13 cellular contexts compared by ENCODE assay signal in the genomic region with DNA sequence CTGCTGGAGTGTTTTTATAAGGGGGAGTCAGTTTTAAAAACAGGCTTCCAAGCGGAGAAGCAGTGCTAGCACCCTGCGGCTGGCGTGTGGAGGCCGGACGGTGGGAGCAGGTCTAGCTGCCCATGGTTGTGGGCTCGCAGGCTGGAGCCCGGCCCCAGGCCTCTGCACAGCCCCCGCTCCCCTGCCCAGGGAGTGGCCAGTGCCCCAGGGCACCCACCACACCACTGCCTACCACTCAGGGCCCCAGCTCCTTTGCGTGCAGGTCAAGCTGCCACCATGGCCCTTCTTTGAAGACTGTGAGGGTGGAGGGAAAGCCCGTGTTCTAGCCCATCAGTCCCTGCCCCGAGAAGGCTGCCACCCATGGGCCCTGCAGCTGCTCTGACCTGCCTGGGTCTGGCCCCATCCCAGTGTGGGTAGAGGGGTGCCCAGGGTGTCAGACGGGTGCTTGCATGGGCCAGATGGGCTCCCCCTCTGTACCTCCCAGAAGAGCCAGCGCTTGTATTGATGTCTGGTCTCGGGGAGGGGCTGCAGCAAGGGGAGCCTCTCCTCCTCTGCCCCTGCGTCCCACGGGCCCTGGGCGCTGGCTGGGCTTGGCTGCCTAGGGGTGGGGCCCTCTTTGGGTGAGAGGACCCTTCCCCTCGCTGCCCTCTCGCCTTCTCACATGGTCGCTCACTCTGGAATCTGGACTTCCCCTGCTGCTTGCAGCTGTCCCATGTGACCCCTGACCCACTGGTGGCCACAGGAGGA. TPM values are rescaled to one million over a fixed set of nuclear protein-coding genes. Genes with fewer than 3 reads are reported as not detected.
DNase-seq lines count a peak whose midpoint lies in the region; ATAC-seq and TF ChIP-seq lines count a peak whose summit lies in the region.
"Had no signal": no experiment of that assay in that cellular context is flagged by ENCODE, and none has a peak within 500 bp of the region (broad histone marks: within the 10 kb centered on the region; RNA-seq: fewer than 3 reads in every experiment).

No MANE protein-coding gene starts in this region.

- H3K27me3 ChIP-seq in mesenchymal stem cell (ENCODE audit: control insufficient read depth in 1 of 2, insufficient read depth in 1 of 2, low read length in 2 of 2) (no peaks in the 10 kb centered on the region), upper lobe of right lung (no peaks in the 10 kb centered on the region), WERI-Rb-1 (ENCODE audit: insufficient read depth, low read depth, severe bottlenecking) (no peaks in the 10 kb centered on the region)

- TF ChIP-seq CTCF in WTC11 (IDR thresholded peaks at IDR 0.05), result no peak
- TF ChIP-seq CTCF in upper lobe of right lung (IDR thresholded peaks at IDR 0.05), result no peak
- no peak for TF ChIP-seq CTCF in WERI-Rb-1 (IDR thresholded peaks at IDR 0.05; ENCODE audit: low read depth, low read length)

- peaks cover 10% of the 10 kb centered on the region for H3K79me1 ChIP-seq in mesenchymal stem cell (replicated peaks; ENCODE audit: low read length, poor library complexity, severe bottlenecking)

- H2BK12ac ChIP-seq in mesenchymal stem cell (ENCODE audit: low read length in 2 of 2), result no peak overlapping the region

- H3K27ac ChIP-seq in mesenchymal stem cell (ENCODE audit: low read length, poor library complexity, severe bottlenecking), result no peak overlapping the region
- H3K27ac ChIP-seq in upper lobe of right lung, result no peak overlapping the region
- H3K27ac ChIP-seq in WERI-Rb-1, result no peak overlapping the region
- H3K27ac ChIP-seq: epithelial cell of prostate had no signal

- H3K23ac ChIP-seq in mesenchymal stem cell (ENCODE audit: low read length in 2 of 2), result no peak overlapping the region

- peak overlapping the region; percentile 81 for H3K9ac ChIP-seq in mesenchymal stem cell (ENCODE audit: low read length)

- H3K36me3 Mint-ChIP-seq in WTC11, result no peaks in the 10 kb centered on the region; the same call in 1 of the 2 replicates

- no peak overlapping the region for H4K8ac ChIP-seq in mesenchymal stem cell (ENCODE audit: low read length)

- H2AFZ ChIP-seq in mesenchymal stem cell (ENCODE audit: low read depth, low read length), result no peak overlapping the region

- no peaks in the 10 kb centered on the region for H3K9me3 Mint-ChIP-seq in WTC11

- H3K4ac ChIP-seq in mesenchymal stem cell (ENCODE audit: low read depth in 1 of 2, low read length in 2 of 2), result no peak overlapping the region

- POLR2A ChIA-PET in WTC11 (lab: Charles Lee), result no interaction called here

- no peak overlapping the region for H3K14ac ChIP-seq in mesenchymal stem cell (ENCODE audit: low read length in 2 of 2)

- H3K27me3 Mint-ChIP-seq in WTC11 (ENCODE audit: low read depth), result no peaks in the 10 kb centered on the region

- ATAC-seq in Right ventricle myocardium superior (ENCODE audit: poor library complexity) (no peak), left ventricle myocardium superior (no peak), WTC11 (no peak), upper lobe of right lung (no peak), HG02642 (IDR thresholded peaks at IDR 0.05; ENCODE audit: poor library complexity, unreplicated experiment) (no peak)
- no peak for ATAC-seq in activated CD4-positive, CD25-positive, alpha-beta regulatory T cell treated with anti-CD3 and anti-CD28 coated beads, Interleukin-2, amount 50 U/mL, for 24 hours

- H2BK15ac ChIP-seq in mesenchymal stem cell (ENCODE audit: low read depth, poor library complexity, severe bottlenecking), result no peak overlapping the region

- intact Hi-C loops in Right ventricle myocardium superior (cut with DNase I), result no loop called here
- intact Hi-C loops in left ventricle myocardium superior (cut with micrococcal nuclease), result no loop called here
- intact Hi-C loops in upper lobe of right lung (cut with DNase I), result no loop called here

- no peak overlapping the region for H2BK5ac ChIP-seq in mesenchymal stem cell (ENCODE audit: low read depth, low read length, poor library complexity, severe bottlenecking)

- DNase-seq in Right ventricle myocardium superior (peak; percentile 38), left ventricle myocardium superior (no peak), WTC11 (ENCODE audit: low spot score) (no peak), mesenchymal stem cell (no peak), upper lobe of right lung (peak; percentile 62), WERI-Rb-1 (no peak)
- DNase-seq: KG1; NCI-H2107; stimulated activated CD8-positive, alpha-beta memory T cell treated with anti-CD3 and anti-CD28 coated beads, Interleukin-4, amount 100 ng/mL, for 48 hours had no signal

- H3K4me1 Mint-ChIP-seq in WTC11, result no peaks in the 10 kb centered on the region

- H3K4me1 ChIP-seq in mesenchymal stem cell (ENCODE audit: control insufficient read depth, insufficient read depth, low read depth, low read length) (peaks cover 32% of the 10 kb centered on the region), upper lobe of right lung (peaks cover 17% of the 10 kb centered on the region)

- CTCF ChIA-PET in WTC11 (lab: Charles Lee), result interaction anchor here (0.7 to 6.5 kb wide), 5 partner anchors 9 to 289 kb away, joined by 3 to 63 read pairs (median 3); partner anchors contain the start of gene HMOX2

- 0 out of 2 replicates have a peak overlapping the region, but pooled peaks have one; percentile 21 for H3K4me3 Mint-ChIP-seq in WTC11

- H3K4me2 ChIP-seq in mesenchymal stem cell (ENCODE audit: low read length, poor library complexity, severe bottlenecking), result no peak overlapping the region

- WGBS in mesenchymal stem cell, result 85% methylated on average over 19 of the region's 20 CpGs

- H2BK120ac ChIP-seq in mesenchymal stem cell (ENCODE audit: low read depth, low read length), result no peak overlapping the region

- H4K91ac ChIP-seq in mesenchymal stem cell (ENCODE audit: low read length), result no peak overlapping the region

- no peak overlapping the region for H3K18ac ChIP-seq in mesenchymal stem cell (ENCODE audit: low read depth in 1 of 2, low read length in 2 of 2)

- no peak overlapping the region for H2AK5ac ChIP-seq in mesenchymal stem cell (ENCODE audit: low read length, severe bottlenecking)

- peaks cover 31 to 69% of the 10 kb centered on the region in 2 experiments for H3K36me3 ChIP-seq in mesenchymal stem cell (ENCODE audit: control insufficient read depth in 1 of 2, insufficient read depth in 2 of 2, low read depth in 1 of 2, low read length in 2 of 2)
- H3K36me3 ChIP-seq in upper lobe of right lung, result peaks cover 28% of the 10 kb centered on the region
- peaks cover 33% of the 10 kb centered on the region for H3K36me3 ChIP-seq in WERI-Rb-1

- H3K27ac Mint-ChIP-seq in WTC11, result no peak overlapping the region

- H3K4me3 ChIP-seq in mesenchymal stem cell (ENCODE audit: insufficient read depth in 1 of 2, low read depth in 1 of 2, low read length in 2 of 2) (no peak overlapping the region), upper lobe of right lung (no peak overlapping the region), WERI-Rb-1 (ENCODE audit: low read depth, low read length) (no peak overlapping the region)

- H3K9me3 ChIP-seq in mesenchymal stem cell (ENCODE audit: control insufficient read depth, low read length), result no peaks in the 10 kb centered on the region
- H3K9me3 ChIP-seq in upper lobe of right lung, result no peaks in the 10 kb centered on the region
- no peaks in the 10 kb centered on the region for H3K9me3 ChIP-seq in WERI-Rb-1 (ENCODE audit: severe bottlenecking)

TF ChIP-seq in WTC11, 78 proteins besides CTCF, POLR2A, EP300 and RAD21:
- TF ChIP-seq, protein P1, sequence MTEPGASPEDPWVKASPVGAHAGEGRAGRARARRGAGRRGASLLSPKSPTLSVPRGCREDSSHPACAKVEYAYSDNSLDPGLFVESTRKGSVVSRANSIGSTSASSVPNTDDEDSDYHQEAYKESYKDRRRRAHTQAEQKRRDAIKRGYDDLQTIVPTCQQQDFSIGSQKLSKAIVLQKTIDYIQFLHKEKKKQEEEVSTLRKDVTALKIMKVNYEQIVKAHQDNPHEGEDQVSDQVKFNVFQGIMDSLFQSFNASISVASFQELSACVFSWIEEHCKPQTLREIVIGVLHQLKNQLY (CRISPR knock-in tag; IDR thresholded peaks at IDR 0.05), result no peak

RNA-seq across cellular contexts. Expression of gene NUDT16L1, which starts 1.5 kb away (rescaled TPM):
- total RNA-seq in Right ventricle myocardium superior (52.8 TPM), left ventricle myocardium superior (51.7 TPM), WTC11 (2021) (41.8 to 45.8 TPM (median 42.0 TPM) in 3 replicates), upper lobe of right lung (24.0 TPM)
- polyA plus RNA-seq in mesenchymal stem cell (2013, experiment 1 of 2), result 14.8 TPM
- polyA plus RNA-seq in mesenchymal stem cell (2013, experiment 2 of 2), result 16.2 TPM

RNA-seq across cellular contexts. Expression of gene ANKS3, which starts 42.2 kb away (rescaled TPM):
- total RNA-seq in Right ventricle myocardium superior (9.1 TPM), left ventricle myocardium superior (7.8 TPM), WTC11 (2021) (28.6 to 35.6 TPM (median 31.5 TPM) in 3 replicates), upper lobe of right lung (20.6 TPM)
- 6.9 TPM for polyA plus RNA-seq in mesenchymal stem cell (2013, experiment 1 of 2)
- 6.4 TPM for polyA plus RNA-seq in mesenchymal stem cell (2013, experiment 2 of 2)

RNA-seq across cellular contexts. Expression of gene DNAAF8, which starts 42.5 kb away (rescaled TPM):
- total RNA-seq in Right ventricle myocardium superior, result 1.2 TPM
- 0.30 TPM for total RNA-seq in left ventricle myocardium superior
- total RNA-seq in WTC11 (2021), result 0.09 to 0.41 TPM (median 0.14 TPM) in 3 replicates
- 1.1 TPM for polyA plus RNA-seq in mesenchymal stem cell (2013, experiment 1 of 2)
- polyA plus RNA-seq in mesenchymal stem cell (2013, experiment 2 of 2), result 1.2 TPM
- total RNA-seq in upper lobe of right lung, result 0.58 TPM
- total RNA-seq: T-helper 1 cell treated with Interleukin-12 subunit alpha and Interleukin-12 subunit beta and Interleukin-4 antibody, amounts not matched to agents 30 ng/mL and 1 ng/mL, for 36 hours had no signal

Comparison
In these comparisons a context has a peak if more than half of its experiments do, and no peak if none do; other contexts are left out.
1. DNase-seq: peak in Right ventricle myocardium superior (single experiment) and upper lobe of right lung (single experiment); none in left ventricle myocardium superior (single experiment), WTC11 (single experiment), mesenchymal stem cell (single experiment) and WERI-Rb-1 (single experiment).